In genomic region chr1:166164646-166164994, GRCh38 we compare ENCODE assay signal across 10 cellular contexts. TPM values are rescaled to one million over a fixed set of nuclear protein-coding genes. Genes with fewer than 3 reads are reported as not detected.
A peak's percentile ranks its signal among the peaks of the same experiment; 100 is the strongest.
DNase-seq lines count a peak whose midpoint lies in the region; ATAC-seq and TF ChIP-seq lines count a peak whose summit lies in the region.
"Had no signal": no experiment of that assay in that cellular context is flagged by ENCODE, and none has a peak within 500 bp of the region (broad histone marks: within the 10 kb centered on the region; RNA-seq: fewer than 3 reads in every experiment).

No MANE protein-coding gene starts in this region.

- H3K4me3 Mint-ChIP-seq in progenitor cell of endocrine pancreas (ENCODE audit: low read depth) = peak overlapping the region; percentile 75
- H3K4me3 Mint-ChIP-seq in activated naive CD4-positive, alpha-beta T cell treated with anti-CD3 and anti-CD28 coated beads, Interleukin-2, amount 10 ng/mL, durations not matched to agents 7 days and 5 days = no peak overlapping the region

- H3K9me3 ChIP-seq in BLaER1 = no peaks in the 10 kb centered on the region
- H3K9me3 ChIP-seq in Karpas-422 (ENCODE audit: low read length) = no peaks in the 10 kb centered on the region
- H3K9me3 ChIP-seq: MG63 had no signal

- H3K9me3 Mint-ChIP-seq in progenitor cell of endocrine pancreas (ENCODE audit: low read depth) = no peaks in the 10 kb centered on the region
- H3K9me3 Mint-ChIP-seq in activated naive CD4-positive, alpha-beta T cell treated with anti-CD3 and anti-CD28 coated beads, Interleukin-2, amount 10 ng/mL, durations not matched to agents 7 days and 5 days = no peaks in the 10 kb centered on the region

- H3K27me3 ChIP-seq in BLaER1 = peaks cover 29% of the 10 kb centered on the region
- H3K27me3 ChIP-seq in dorsolateral prefrontal cortex = peaks cover 0 to 4% (median 0%) of the 10 kb centered on the region in 45 donors
- H3K27me3 ChIP-seq in Karpas-422 (ENCODE audit: low read length) = no peaks in the 10 kb centered on the region

- H3K27ac ChIP-seq in BLaER1 (no peak overlapping the region), dorsolateral prefrontal cortex (peak overlapping the region in 1 of 59 donors; percentile 79), Karpas-422 (ENCODE audit: low read length) (no peak overlapping the region)
- H3K27ac ChIP-seq: PC-9 had no signal

- peaks cover 84% of the 10 kb centered on the region for H3K27me3 Mint-ChIP-seq in progenitor cell of endocrine pancreas
- peaks cover 75% of the 10 kb centered on the region for H3K27me3 Mint-ChIP-seq in activated naive CD4-positive, alpha-beta T cell treated with anti-CD3 and anti-CD28 coated beads, Interleukin-2, amount 10 ng/mL, durations not matched to agents 7 days and 5 days

- DNase-seq in GM12865 (ENCODE audit: low read depth) (no peak), dorsolateral prefrontal cortex (no peak), progenitor cell of endocrine pancreas (ENCODE audit: low spot score, unreplicated experiment) (no peak), Karpas-422 (no peak)
- no peak for DNase-seq in activated naive CD4-positive, alpha-beta T cell treated with anti-CD3 and anti-CD28 coated beads, Interleukin-2, amount 10 ng/mL, durations not matched to agents 7 days and 5 days
- DNase-seq: PC-9 had no signal

- no peaks in the 10 kb centered on the region for H3K79me2 ChIP-seq in Karpas-422 (ENCODE audit: low read length)

- peaks cover 14% of the 10 kb centered on the region for H3K4me1 Mint-ChIP-seq in progenitor cell of endocrine pancreas (ENCODE audit: low read depth)
- H3K4me1 Mint-ChIP-seq in activated naive CD4-positive, alpha-beta T cell treated with anti-CD3 and anti-CD28 coated beads, Interleukin-2, amount 10 ng/mL, durations not matched to agents 7 days and 5 days = peaks cover 17% of the 10 kb centered on the region

- H3K36me3 ChIP-seq in BLaER1 (no peaks in the 10 kb centered on the region), Karpas-422 (ENCODE audit: insufficient read depth, low read length) (no peaks in the 10 kb centered on the region)
- H3K36me3 ChIP-seq: MG63 had no signal

- H3K4me1 ChIP-seq in BLaER1 (peaks cover 28% of the 10 kb centered on the region), Karpas-422 (ENCODE audit: low read length) (no peaks in the 10 kb centered on the region)

- intact Hi-C loops in dorsolateral prefrontal cortex (cut with DNase I) = loop anchor here in 1 of 2 donors (10.0 kb wide), 1 partner anchor 230 kb away; no protein-coding TSS in a partner anchor

- TF ChIP-seq CTCF in GM12865 (IDR thresholded peaks at IDR 0.05; ENCODE audit: insufficient read depth, low read depth, low read length, missing control alignments) (no peak), dorsolateral prefrontal cortex (IDR thresholded peaks at IDR 0.05 in 54 of 56, conservative IDR thresholded peaks at IDR 0.05 in 2 of 56; ENCODE audit: low read depth in 1 of 56, partially characterized antibody in 56 of 56) (no peak), progenitor cell of endocrine pancreas (IDR thresholded peaks at IDR 0.05; ENCODE audit: unreplicated experiment) (no peak)

- H3K4me2 ChIP-seq in BLaER1 = peak overlapping the region; percentile 99
- no peak overlapping the region for H3K4me2 ChIP-seq in Karpas-422 (ENCODE audit: low read depth, low read length, poor library complexity, severe bottlenecking)
- H3K4me2 ChIP-seq: PC-9 had no signal

- no peaks in the 10 kb centered on the region for H3K9me2 ChIP-seq in Karpas-422 (replicated peaks; ENCODE audit: insufficient read depth, low read length)

- H3K4me3 ChIP-seq in BLaER1 (peak overlapping the region; percentile 77), GM12865 (ENCODE audit: low read depth, low read length) (0 out of 2 replicates have a peak overlapping the region, but pooled peaks have one; percentile 56), dorsolateral prefrontal cortex (peak overlapping the region in 58 of 59 donors; percentile 53 to 82 (median 71)), Karpas-422 (ENCODE audit: low read length) (no peak overlapping the region)
- H3K4me3 ChIP-seq: PC-9 had no signal

- no peaks in the 10 kb centered on the region for H3K36me3 Mint-ChIP-seq in progenitor cell of endocrine pancreas (ENCODE audit: insufficient read depth)
- peaks cover 2% of the 10 kb centered on the region for H3K36me3 Mint-ChIP-seq in activated naive CD4-positive, alpha-beta T cell treated with anti-CD3 and anti-CD28 coated beads, Interleukin-2, amount 10 ng/mL, durations not matched to agents 7 days and 5 days

- H3K27ac Mint-ChIP-seq in progenitor cell of endocrine pancreas = no peak overlapping the region
- no peak overlapping the region for H3K27ac Mint-ChIP-seq in activated naive CD4-positive, alpha-beta T cell treated with anti-CD3 and anti-CD28 coated beads, Interleukin-2, amount 10 ng/mL, durations not matched to agents 7 days and 5 days

- CTCF ChIA-PET in activated naive CD4-positive, alpha-beta T cell treated with anti-CD3 and anti-CD28 coated beads, Interleukin-2, amount 10 ng/mL, durations not matched to agents 7 days and 5 days (lab: Charles Lee) = interaction anchor here (0.8 kb wide), 1 partner anchor 240 kb away, joined by 3 read pairs; no protein-coding TSS in a partner anchor

- H2AFZ ChIP-seq in Karpas-422 (ENCODE audit: low read length) = no peak overlapping the region
- H2AFZ ChIP-seq: PC-9 had no signal

- peaks cover 46% of the 10 kb centered on the region for H4K20me1 ChIP-seq in BLaER1
- no peaks in the 10 kb centered on the region for H4K20me1 ChIP-seq in Karpas-422 (ENCODE audit: insufficient read depth, low read depth, low read length)

- ATAC-seq in HG02973 (IDR thresholded peaks at IDR 0.05; ENCODE audit: unreplicated experiment) (no peak), HG03095 (IDR thresholded peaks at IDR 0.05; ENCODE audit: unreplicated experiment) (no peak)

- no peak overlapping the region for H3K9ac ChIP-seq in BLaER1
- H3K9ac ChIP-seq in Karpas-422 (ENCODE audit: low read length) = no peak overlapping the region

RNA-seq across cellular contexts. Expression of gene FAM78B, which starts 2.2 kb away (rescaled TPM):
- 10 to 100 TPM in 118 of 120 experiments, 1 to 10 TPM in 2; 4.2 to 30.5 (median 19.3) TPM for total RNA-seq in dorsolateral prefrontal cortex
- total RNA-seq in progenitor cell of endocrine pancreas = 3.1 TPM in 2 replicates
- 0.15 and 0.25 TPM in 2 replicates for total RNA-seq in Karpas-422 (2014; rRNA removed; shearing (Covaris generic); ENCODE audit: low replicate concordance)
- total RNA-seq: PC-9 had no signal
